Comparison of ENCODE assay signal across 8 cellular contexts in the genomic region with DNA sequence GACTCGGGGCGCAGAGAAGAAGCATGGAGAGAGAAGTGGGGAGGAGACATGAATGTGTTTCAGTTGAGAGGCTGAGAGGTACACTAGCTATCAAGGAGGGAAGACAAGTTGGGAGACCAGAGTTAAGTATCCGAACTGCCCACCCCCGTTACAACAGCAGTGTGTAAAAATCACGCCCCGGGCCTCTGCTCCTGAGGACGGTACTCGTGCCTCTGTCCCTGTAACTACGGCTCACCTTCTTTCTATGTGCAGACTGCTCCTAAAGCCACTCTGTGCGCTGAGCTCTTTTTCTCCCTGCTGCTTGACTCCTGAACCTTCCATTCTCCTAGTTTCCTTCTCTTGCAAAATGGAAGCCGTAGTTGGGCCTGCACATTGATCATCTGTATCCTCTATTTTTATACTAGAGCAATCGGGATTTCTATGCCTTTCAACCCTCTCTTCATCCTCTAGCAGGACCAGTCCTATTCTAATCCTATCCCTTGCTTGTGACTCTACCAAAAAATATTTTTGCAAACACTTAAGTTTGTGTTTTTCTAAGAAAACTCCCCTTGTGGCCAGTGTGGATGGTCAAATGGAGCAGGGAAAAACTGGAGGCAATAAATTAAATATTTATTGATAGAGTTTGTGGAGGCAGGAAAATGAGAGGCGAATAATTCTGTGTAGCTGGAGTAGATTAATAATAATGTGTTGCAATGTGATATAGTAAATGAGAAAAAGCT. TPM values are rescaled to one million over a fixed set of nuclear protein-coding genes. Genes with fewer than 3 reads are reported as not detected.
DNase-seq lines count a peak whose midpoint lies in the region; ATAC-seq, FAIRE-seq and TF ChIP-seq lines count a peak whose summit lies in the region.

No MANE protein-coding gene starts in this region.

- ATAC-seq in K562 = no peak
- no peak for ATAC-seq in right lobe of liver

- peaks cover 76% of the 10 kb centered on the region for H3K79me2 ChIP-seq in K562 (ENCODE audit: control insufficient read depth, insufficient read depth, low read length)

- peak; percentile 49 to 57 for DNase-seq in NCI-H524 (lab: John Stamatoyannopoulos, UW)
- no peak for DNase-seq in NCI-H524 treated with DMSO at 0.1 percent for 48 hours (lab: John Stamatoyannopoulos, UW)
- DNase-seq in LNCaP clone FGC (ENCODE audit: low read depth) = no peak
- no peak for DNase-seq in K562 (ENCODE audit: extremely low read depth in 1 of 4, low spot score in 3 of 4)
- no peak for DNase-seq in right lobe of liver
- DNase-seq in transverse colon = peak; percentile 35
- no peak for DNase-seq in cerebellum (ENCODE audit: low spot score)
- no peak for DNase-seq in activated effector memory CD4-positive, alpha-beta T cell treated with anti-CD3 and anti-CD28 coated beads, Interleukin-2, amount 50 U/mL, for 16 hours

- peak; percentile 42 for FAIRE-seq in K562 (lab: Jason Lieb, UNC)

- TF ChIP-seq RAD21 in K562 (CRISPR knock-in tag; conservative IDR thresholded peaks at IDR 0.05 in 1 of 2, IDR thresholded peaks at IDR 0.05 in 1 of 2) = no peak

- H4K20me1 ChIP-seq in K562 (replicated peaks; ENCODE audit: control insufficient read depth, insufficient read depth, low read length) = no peaks in the 10 kb centered on the region

- H3K27ac ChIP-seq in K562 (ENCODE audit: extremely low read depth, low read depth, low read length) = peak overlapping the region; percentile 88
- H3K27ac ChIP-seq in right lobe of liver = peak overlapping the region; percentile 80 to 95 (median 93)
- H3K27ac ChIP-seq in transverse colon = peak overlapping the region; percentile 99

- in situ Hi-C loops in K562 (cut with MboI) (no loop called here), transverse colon (cut with MboI; ENCODE audit: low pct_ligation_motif_present in 1 of 4, low pct_unique_long_range_greater_than_20kb in 1 of 4, low sequenced_read_pairs in 3 of 4) (no loop called here)

- H3K27me3 ChIP-seq in K562 (ENCODE audit: control insufficient read depth in 2 of 2, insufficient read depth in 2 of 2, low read length in 2 of 2) (no peaks in the 10 kb centered on the region), right lobe of liver (no peaks in the 10 kb centered on the region), transverse colon (no peaks in the 10 kb centered on the region)

- POLR2A ChIA-PET in K562 (lab: Yijun Ruan, JAX) = interaction anchor here (0.9 to 1.2 kb wide), 2 partner anchors 11 to 16 kb away, joined by 3 read pairs; no protein-coding TSS in a partner anchor

- H3K4me1 ChIP-seq in K562 (replicated peaks in 1 of 2; ENCODE audit: control insufficient read depth in 2 of 2, insufficient read depth in 2 of 2, low read length in 2 of 2) = peaks cover 14 to 15% of the 10 kb centered on the region in 2 experiments; a peak in 3 of 5 replicates
- H3K4me1 ChIP-seq in right lobe of liver = peaks cover 0 to 40% (median 6%) of the 10 kb centered on the region in 4 donors
- H3K4me1 ChIP-seq in transverse colon = peaks cover 8 to 64% (median 30%) of the 10 kb centered on the region in 4 donors

- H3K36me3 ChIP-seq in K562 (ENCODE audit: control insufficient read depth, insufficient read depth, low read length) = peaks cover 37% of the 10 kb centered on the region
- H3K36me3 ChIP-seq in right lobe of liver = no peaks in the 10 kb centered on the region
- no peaks in the 10 kb centered on the region for H3K36me3 ChIP-seq in transverse colon

- CTCF ChIA-PET in K562 (lab: Yijun Ruan, JAX; ENCODE audit: low intra/inter-chr PET ratio) = interaction anchor here (0.7 kb wide), 1 partner anchor 247 kb away, joined by 3 read pairs; no protein-coding TSS in a partner anchor

- peak overlapping the region; percentile 87 for H2AFZ ChIP-seq in K562 (ENCODE audit: low read depth, low read length)

- no TSS peak for BruUV-seq in K562 (replicated peaks; lab: Mats Ljungman, UMichigan)

- H3K9me1 ChIP-seq in K562 (ENCODE audit: control insufficient read depth, insufficient read depth, low read length) = no peaks in the 10 kb centered on the region

- intact Hi-C loops in K562 (cut with micrococcal nuclease) (no loop called here), right lobe of liver (cut with DNase I) (no loop called here), transverse colon (cut with DNase I; ENCODE audit: low total_unique reads) (no loop called here)

- peak overlapping the region; percentile 85 for H3K4me3 ChIP-seq in LNCaP clone FGC (ENCODE audit: low read depth, low read length)
- H3K4me3 ChIP-seq in K562 = peak overlapping the region; percentile 98
- H3K4me3 ChIP-seq in right lobe of liver = peak overlapping the region; percentile 89 to 97 (median 97)
- H3K4me3 ChIP-seq in transverse colon = peak overlapping the region; percentile 73 to 98 (median 94)

- peak overlapping the region; percentile 94 for H3K4me2 ChIP-seq in K562 (ENCODE audit: insufficient read depth, low read length)

- TF ChIP-seq CTCF in LNCaP clone FGC (IDR thresholded peaks at IDR 0.05; ENCODE audit: control insufficient read depth, extremely low read depth, insufficient read depth) (no peak), K562 (IDR thresholded peaks at IDR 0.05 in 2 of 3, conservative IDR thresholded peaks at IDR 0.05 in 1 of 3; ENCODE audit: insufficient read depth in 2 of 3, low read depth in 1 of 3, low read length in 3 of 3) (no peak), right lobe of liver (IDR thresholded peaks at IDR 0.05) (no peak), transverse colon (IDR thresholded peaks at IDR 0.05) (peak in 3 of 5 experiments; percentile 21 to 45 (median 24))

- no peak for TF ChIP-seq POLR2A in K562 (conservative IDR thresholded peaks at IDR 0.05)
- no peak for TF ChIP-seq POLR2A in right lobe of liver (IDR thresholded peaks at IDR 0.05)
- no peak for TF ChIP-seq POLR2A in transverse colon (IDR thresholded peaks at IDR 0.05)

- 2% methylated on average over 11 of the region's 13 CpGs for WGBS in K562 (ENCODE audit: insufficient coverage, low coverage, missing lambda C conversion rate)
- 10% methylated on average over 9 of the region's 13 CpGs for WGBS in right lobe of liver (ENCODE audit: insufficient coverage, low coverage, low lambda C conversion rate, missing lambda C conversion rate)
- 7 to 17% methylated on average over 6 to 13 of the region's 13 CpGs for WGBS in transverse colon (ENCODE audit: low coverage in 1 of 2), 2 donors

- peak overlapping the region; percentile 92 to 95 for H3K9ac ChIP-seq in K562 (ENCODE audit: insufficient read depth in 1 of 2, low read depth in 2 of 2, low read length in 2 of 2)

- TF ChIP-seq EP300 in K562 (IDR thresholded peaks at IDR 0.05; ENCODE audit: low read length) (no peak), transverse colon (IDR thresholded peaks at IDR 0.05; ENCODE audit: low read depth) (no peak)

- H3K9me3 ChIP-seq in K562 (replicated peaks; ENCODE audit: control insufficient read depth, insufficient read depth, low read depth, low read length) (no peaks in the 10 kb centered on the region), right lobe of liver (no peaks in the 10 kb centered on the region), transverse colon (no peaks in the 10 kb centered on the region)

TF ChIP-seq in K562, 482 proteins besides CTCF, POLR2A, EP300 and RAD21 (continues in another document):
- TF ChIP-seq ZNF583 (CRISPR knock-in tag; IDR thresholded peaks at IDR 0.05) (no peak), RBFOX2 (IDR thresholded peaks at IDR 0.05; ENCODE audit: low read depth, low read length) (peak; percentile 11; the same call in 1 of the 2 replicates), TSC22D4 (tag; IDR thresholded peaks at IDR 0.05) (no peak)

RNA-seq across cellular contexts. Expression of gene POLR1D, which starts 0.6 kb away (rescaled TPM):
- total RNA-seq in K562 (2011; cell fraction: chromatin; rRNA removed; ENCODE audit: low replicate concordance) = 44.8 and 55.5 TPM in 2 replicates
- 33.3 and 35.7 TPM in 2 replicates for total RNA-seq in K562 (2011; cell fraction: nucleolus; rRNA removed)
- total RNA-seq in K562 (2011; cell fraction: nucleoplasm; rRNA removed) = 48.0 and 61.0 TPM in 2 replicates
- total RNA-seq in K562 (2014; rRNA removed) (108 and 129 TPM in 2 replicates), K562 (2014; rRNA removed; fragmentation: Illumina TruSeq; extraction: Trizol) (118 and 131 TPM in 2 replicates), K562 (2015; rRNA removed; fragmentation: Illumina TruSeq; extraction: Trizol) (105 and 107 TPM in 2 replicates), K562 (2021) (104 and 111 TPM in 2 replicates), right lobe of liver (10 to 100 TPM; 34.9 to 56.2 (median 46.6) TPM), transverse colon (100 to 1,000 TPM in 1 of 4 donors, 10 to 100 TPM in 3; 45.6 to 120 (median 90.4) TPM), cerebellum (47.4 TPM)
- polyA plus RNA-seq in K562 (2011; rRNA removed) (145 and 172 TPM in 2 replicates), K562 (2014; fragmentation: Illumina TruSeq; extraction: Trizol) (154 and 170 TPM in 2 replicates), K562 (2014; fragmentation: Nextera tagmentation; extraction: Ambion mirVana) (100 to 1,000 TPM; 179 to 188 TPM), K562 (2014; rRNA removed) (119 and 159 TPM in 2 replicates)
- polyA plus RNA-seq in K562 (2011; cell fraction: cytosol; rRNA removed) = 79.9 and 122 TPM in 2 replicates
- 89.2 and 128 TPM in 2 replicates for polyA plus RNA-seq in K562 (2011; cell fraction: nucleus; rRNA removed)
- 143 and 185 TPM in 2 replicates for polyA plus RNA-seq in K562 (2012)
- 71.0 and 88.5 TPM in 2 replicates for polyA minus RNA-seq in K562 (2011; rRNA and poly(A)+ RNA removed)
- polyA minus RNA-seq in K562 (2011; cell fraction: cytosol; rRNA and poly(A)+ RNA removed) = 28.0 and 43.2 TPM in 2 replicates
- 17.1 and 43.1 TPM in 2 replicates for polyA minus RNA-seq in K562 (2011; cell fraction: nucleus; rRNA and poly(A)+ RNA removed)

RNA-seq across cellular contexts. Expression of gene LNX2, which starts 1.9 kb away (rescaled TPM):
- 2.9 and 5.1 TPM in 2 replicates for total RNA-seq in K562 (2011; cell fraction: chromatin; rRNA removed; ENCODE audit: low replicate concordance)
- total RNA-seq in K562 (2011; cell fraction: nucleolus; rRNA removed) = 1.8 and 2.1 TPM in 2 replicates
- 3.2 and 3.8 TPM in 2 replicates for total RNA-seq in K562 (2011; cell fraction: nucleoplasm; rRNA removed)
- 2.2 and 3.1 TPM in 2 replicates for total RNA-seq in K562 (2014; rRNA removed)
- 4.8 and 5.2 TPM in 2 replicates for total RNA-seq in K562 (2014; rRNA removed; fragmentation: Illumina TruSeq; extraction: Trizol)
- total RNA-seq in K562 (2015; rRNA removed; fragmentation: Illumina TruSeq; extraction: Trizol) = 5.5 TPM in 2 replicates
- 4.2 and 4.4 TPM in 2 replicates for total RNA-seq in K562 (2021)
- polyA plus RNA-seq in K562 (2011; rRNA removed) = 3.6 and 4.0 TPM in 2 replicates
- polyA plus RNA-seq in K562 (2011; cell fraction: cytosol; rRNA removed) = 1.8 and 2.7 TPM in 2 replicates
- 2.6 TPM in 2 replicates for polyA plus RNA-seq in K562 (2011; cell fraction: nucleus; rRNA removed)
- polyA plus RNA-seq in K562 (2012) = 3.0 TPM in 2 replicates
- polyA plus RNA-seq in K562 (2014; fragmentation: Illumina TruSeq; extraction: Trizol) = 4.2 and 5.0 TPM in 2 replicates
- 1 to 10 TPM; 1.5 to 2.1 TPM for polyA plus RNA-seq in K562 (2014; fragmentation: Nextera tagmentation; extraction: Ambion mirVana)
- polyA plus RNA-seq in K562 (2014; rRNA removed) = 2.6 and 2.7 TPM in 2 replicates
- 6.4 and 7.1 TPM in 2 replicates for polyA minus RNA-seq in K562 (2011; rRNA and poly(A)+ RNA removed)
- polyA minus RNA-seq in K562 (2011; cell fraction: cytosol; rRNA and poly(A)+ RNA removed) = 3.1 and 3.4 TPM in 2 replicates
- 2.8 and 3.8 TPM in 2 replicates for polyA minus RNA-seq in K562 (2011; cell fraction: nucleus; rRNA and poly(A)+ RNA removed)
- 10 to 100 TPM in 5 of 6 experiments, 1 to 10 TPM in 1; 9.5 to 28.3 (median 19.6) TPM for total RNA-seq in right lobe of liver
- 10 to 100 TPM in 3 of 4 donors, 1 to 10 TPM in 1; 1.8 to 29.6 (median 18.9) TPM for total RNA-seq in transverse colon
- total RNA-seq in cerebellum = 16.6 TPM

Comparison
In these comparisons a context has a peak if more than half of its experiments do, and no peak if none do; other contexts are left out.
1. DNase-seq: peak in NCI-H524 (2 of 2) and transverse colon (single experiment); none in NCI-H524 treated with DMSO at 0.1 percent for 48 hours (single experiment), LNCaP clone FGC (single experiment), K562 (0 of 4), right lobe of liver (0 of 3), cerebellum (single experiment) and activated effector memory CD4-positive, alpha-beta T cell treated with anti-CD3 and anti-CD28 coated beads, Interleukin-2, amount 50 U/mL, for 16 hours (single experiment).
2. CTCF ChIP-seq: peak in transverse colon (3 of 5); none in LNCaP clone FGC (single experiment), K562 (0 of 3) and right lobe of liver (0 of 4).
3. Peak in every context shown above with its lines, with median percentiles within 50 percentile points of each other: H3K4me3 ChIP-seq and H3K27ac ChIP-seq.